ENCODE assay signal across 12 cellular contexts in genomic region chr10:14570800-14571199, GRCh38.
A peak's percentile ranks its signal among the peaks of the same experiment; 100 is the strongest.
DNase-seq lines count a peak whose midpoint lies in the region; ATAC-seq and TF ChIP-seq lines count a peak whose summit lies in the region.
"Had no signal": no experiment of that assay in that cellular context is flagged by ENCODE, and none has a peak within 500 bp of the region (broad histone marks: within the 10 kb centered on the region; RNA-seq: fewer than 3 reads in every experiment).

No MANE protein-coding gene starts in this region.

- no peaks in the 10 kb centered on the region for H3K9me3 Mint-ChIP-seq in activated T-cell treated with anti-CD3 and anti-CD28 coated beads, Interleukin-2, amount 50 U/mL, for 24 hours
- peaks cover 4% of the 10 kb centered on the region for H3K9me3 Mint-ChIP-seq in activated naive CD8-positive, alpha-beta T cell (ENCODE audit: low read depth)

- no peaks in the 10 kb centered on the region for H3K27me3 ChIP-seq in lower lobe of right lung (ENCODE audit: low read depth)
- no peaks in the 10 kb centered on the region for H3K27me3 ChIP-seq in thyroid gland

- no peak for TF ChIP-seq POLR2A in thyroid gland (IDR thresholded peaks at IDR 0.05)

- peak overlapping the region; percentile 71 for H3K27ac ChIP-seq in lower lobe of right lung
- H3K27ac ChIP-seq in thyroid gland, result peak overlapping the region; percentile 4 to 84 (median 12)
- no peak overlapping the region for H3K27ac ChIP-seq in RWPE1

- TF ChIP-seq CTCF in lower lobe of right lung (IDR thresholded peaks at IDR 0.05) (no peak), thyroid gland (IDR thresholded peaks at IDR 0.05) (no peak), RWPE1 (conservative IDR thresholded peaks at IDR 0.05; ENCODE audit: low read depth) (no peak)

- ATAC-seq in lower lobe of right lung (no peak), GM19328 (IDR thresholded peaks at IDR 0.05; ENCODE audit: unreplicated experiment) (no peak), GM19452 (IDR thresholded peaks at IDR 0.05; ENCODE audit: unreplicated experiment) (no peak)
- ATAC-seq: Panc1 had no signal

- H3K4me3 Mint-ChIP-seq in activated T-cell treated with anti-CD3 and anti-CD28 coated beads, Interleukin-2, amount 50 U/mL, for 24 hours, result peak overlapping the region; percentile 71
- peak overlapping the region; percentile 86 for H3K4me3 Mint-ChIP-seq in activated naive CD8-positive, alpha-beta T cell

- peaks cover 39% of the 10 kb centered on the region for H3K4me1 ChIP-seq in lower lobe of right lung
- peaks cover 4 to 7% of the 10 kb centered on the region in 2 donors for H3K4me1 ChIP-seq in thyroid gland

- WGBS in thyroid gland, 2 donors, result 38 to 100% methylated on average over 1 of the region's 1 CpG

- H3K27ac Mint-ChIP-seq in activated T-cell treated with anti-CD3 and anti-CD28 coated beads, Interleukin-2, amount 50 U/mL, for 24 hours, result peak overlapping the region; percentile 96
- H3K27ac Mint-ChIP-seq in activated naive CD8-positive, alpha-beta T cell, result peak overlapping the region; percentile 97

- H3K36me3 ChIP-seq in lower lobe of right lung (peaks cover 13% of the 10 kb centered on the region), thyroid gland (no peaks in the 10 kb centered on the region)

- H3K36me3 Mint-ChIP-seq in activated T-cell treated with anti-CD3 and anti-CD28 coated beads, Interleukin-2, amount 50 U/mL, for 24 hours (ENCODE audit: low read depth), result peaks cover 76% of the 10 kb centered on the region
- peaks cover 17% of the 10 kb centered on the region for H3K36me3 Mint-ChIP-seq in activated naive CD8-positive, alpha-beta T cell

- DNase-seq in activated T-cell treated with anti-CD3 and anti-CD28 coated beads, Interleukin-2, amount 50 U/mL, for 24 hours, result no peak
- no peak for DNase-seq in activated T-cell treated with anti-CD3 and anti-CD28 coated beads for 4 hours
- DNase-seq in lower lobe of right lung, result no peak
- DNase-seq in thyroid gland, result no peak
- no peak for DNase-seq in RWPE1 (ENCODE audit: low spot score)
- DNase-seq: H7, mucosa of descending colon, NCI-H2081 treated with DMSO at 0.1 percent for 48 hours had no signal

- POLR2A ChIA-PET in RWPE1 (lab: Yijun Ruan, JAX; ENCODE audit: low non-redundant PET), result interaction anchor here (0.7 kb wide), 1 partner anchor 21 kb away, joined by 3 read pairs; no protein-coding TSS in a partner anchor

- H3K9me3 ChIP-seq in lower lobe of right lung, result no peaks in the 10 kb centered on the region
- H3K9me3 ChIP-seq in thyroid gland, result no peaks in the 10 kb centered on the region
- H3K9me3 ChIP-seq: mucosa of descending colon had no signal

- H3K4me1 Mint-ChIP-seq in activated T-cell treated with anti-CD3 and anti-CD28 coated beads, Interleukin-2, amount 50 U/mL, for 24 hours (ENCODE audit: low read depth), result peaks cover 91% of the 10 kb centered on the region
- H3K4me1 Mint-ChIP-seq in activated naive CD8-positive, alpha-beta T cell (ENCODE audit: low read depth), result peaks cover 93% of the 10 kb centered on the region

- H3K27me3 Mint-ChIP-seq in activated T-cell treated with anti-CD3 and anti-CD28 coated beads, Interleukin-2, amount 50 U/mL, for 24 hours, result no peaks in the 10 kb centered on the region
- H3K27me3 Mint-ChIP-seq in activated naive CD8-positive, alpha-beta T cell, result no peaks in the 10 kb centered on the region

- intact Hi-C loops in lower lobe of right lung (cut with DNase I), result no loop called here
- intact Hi-C loops in thyroid gland (cut with DNase I), result no loop called here

- CTCF ChIA-PET in RWPE1 (lab: Yijun Ruan, JAX), result no interaction called here

- H3K4me3 ChIP-seq in lower lobe of right lung, result no peak overlapping the region
- no peak overlapping the region for H3K4me3 ChIP-seq in thyroid gland (replicated peaks in 1 of 3)
- H3K4me3 ChIP-seq: mucosa of descending colon had no signal
